Comparison of ENCODE assay signal across 2 cellular contexts in the genomic region with DNA sequence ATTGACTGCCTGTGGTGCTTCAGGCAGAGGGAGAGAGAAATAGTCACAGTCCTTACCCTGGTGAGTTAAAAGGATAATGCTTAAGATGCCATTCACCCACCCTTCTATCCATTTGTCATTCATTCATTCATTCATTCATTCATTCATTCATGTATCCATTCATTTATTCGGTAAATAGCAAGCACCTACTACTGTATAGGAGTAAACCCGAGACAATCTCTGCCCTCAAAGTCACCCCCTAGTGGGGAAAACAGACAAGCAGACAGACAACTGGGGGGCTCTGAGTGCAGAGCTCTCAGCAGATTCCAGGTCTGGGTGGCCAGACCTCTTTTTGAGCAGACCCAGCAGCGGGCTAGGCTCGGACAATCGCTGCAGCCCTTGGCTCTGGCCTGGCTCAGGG.
TF ChIP-seq lines count a peak whose summit lies in the region.

No MANE protein-coding gene starts in this region.

TF ChIP-seq in H1, 55 proteins besides CTCF, POLR2A, EP300 and RAD21 (continued from another document and continues in another):
- TF ChIP-seq, protein P1, sequence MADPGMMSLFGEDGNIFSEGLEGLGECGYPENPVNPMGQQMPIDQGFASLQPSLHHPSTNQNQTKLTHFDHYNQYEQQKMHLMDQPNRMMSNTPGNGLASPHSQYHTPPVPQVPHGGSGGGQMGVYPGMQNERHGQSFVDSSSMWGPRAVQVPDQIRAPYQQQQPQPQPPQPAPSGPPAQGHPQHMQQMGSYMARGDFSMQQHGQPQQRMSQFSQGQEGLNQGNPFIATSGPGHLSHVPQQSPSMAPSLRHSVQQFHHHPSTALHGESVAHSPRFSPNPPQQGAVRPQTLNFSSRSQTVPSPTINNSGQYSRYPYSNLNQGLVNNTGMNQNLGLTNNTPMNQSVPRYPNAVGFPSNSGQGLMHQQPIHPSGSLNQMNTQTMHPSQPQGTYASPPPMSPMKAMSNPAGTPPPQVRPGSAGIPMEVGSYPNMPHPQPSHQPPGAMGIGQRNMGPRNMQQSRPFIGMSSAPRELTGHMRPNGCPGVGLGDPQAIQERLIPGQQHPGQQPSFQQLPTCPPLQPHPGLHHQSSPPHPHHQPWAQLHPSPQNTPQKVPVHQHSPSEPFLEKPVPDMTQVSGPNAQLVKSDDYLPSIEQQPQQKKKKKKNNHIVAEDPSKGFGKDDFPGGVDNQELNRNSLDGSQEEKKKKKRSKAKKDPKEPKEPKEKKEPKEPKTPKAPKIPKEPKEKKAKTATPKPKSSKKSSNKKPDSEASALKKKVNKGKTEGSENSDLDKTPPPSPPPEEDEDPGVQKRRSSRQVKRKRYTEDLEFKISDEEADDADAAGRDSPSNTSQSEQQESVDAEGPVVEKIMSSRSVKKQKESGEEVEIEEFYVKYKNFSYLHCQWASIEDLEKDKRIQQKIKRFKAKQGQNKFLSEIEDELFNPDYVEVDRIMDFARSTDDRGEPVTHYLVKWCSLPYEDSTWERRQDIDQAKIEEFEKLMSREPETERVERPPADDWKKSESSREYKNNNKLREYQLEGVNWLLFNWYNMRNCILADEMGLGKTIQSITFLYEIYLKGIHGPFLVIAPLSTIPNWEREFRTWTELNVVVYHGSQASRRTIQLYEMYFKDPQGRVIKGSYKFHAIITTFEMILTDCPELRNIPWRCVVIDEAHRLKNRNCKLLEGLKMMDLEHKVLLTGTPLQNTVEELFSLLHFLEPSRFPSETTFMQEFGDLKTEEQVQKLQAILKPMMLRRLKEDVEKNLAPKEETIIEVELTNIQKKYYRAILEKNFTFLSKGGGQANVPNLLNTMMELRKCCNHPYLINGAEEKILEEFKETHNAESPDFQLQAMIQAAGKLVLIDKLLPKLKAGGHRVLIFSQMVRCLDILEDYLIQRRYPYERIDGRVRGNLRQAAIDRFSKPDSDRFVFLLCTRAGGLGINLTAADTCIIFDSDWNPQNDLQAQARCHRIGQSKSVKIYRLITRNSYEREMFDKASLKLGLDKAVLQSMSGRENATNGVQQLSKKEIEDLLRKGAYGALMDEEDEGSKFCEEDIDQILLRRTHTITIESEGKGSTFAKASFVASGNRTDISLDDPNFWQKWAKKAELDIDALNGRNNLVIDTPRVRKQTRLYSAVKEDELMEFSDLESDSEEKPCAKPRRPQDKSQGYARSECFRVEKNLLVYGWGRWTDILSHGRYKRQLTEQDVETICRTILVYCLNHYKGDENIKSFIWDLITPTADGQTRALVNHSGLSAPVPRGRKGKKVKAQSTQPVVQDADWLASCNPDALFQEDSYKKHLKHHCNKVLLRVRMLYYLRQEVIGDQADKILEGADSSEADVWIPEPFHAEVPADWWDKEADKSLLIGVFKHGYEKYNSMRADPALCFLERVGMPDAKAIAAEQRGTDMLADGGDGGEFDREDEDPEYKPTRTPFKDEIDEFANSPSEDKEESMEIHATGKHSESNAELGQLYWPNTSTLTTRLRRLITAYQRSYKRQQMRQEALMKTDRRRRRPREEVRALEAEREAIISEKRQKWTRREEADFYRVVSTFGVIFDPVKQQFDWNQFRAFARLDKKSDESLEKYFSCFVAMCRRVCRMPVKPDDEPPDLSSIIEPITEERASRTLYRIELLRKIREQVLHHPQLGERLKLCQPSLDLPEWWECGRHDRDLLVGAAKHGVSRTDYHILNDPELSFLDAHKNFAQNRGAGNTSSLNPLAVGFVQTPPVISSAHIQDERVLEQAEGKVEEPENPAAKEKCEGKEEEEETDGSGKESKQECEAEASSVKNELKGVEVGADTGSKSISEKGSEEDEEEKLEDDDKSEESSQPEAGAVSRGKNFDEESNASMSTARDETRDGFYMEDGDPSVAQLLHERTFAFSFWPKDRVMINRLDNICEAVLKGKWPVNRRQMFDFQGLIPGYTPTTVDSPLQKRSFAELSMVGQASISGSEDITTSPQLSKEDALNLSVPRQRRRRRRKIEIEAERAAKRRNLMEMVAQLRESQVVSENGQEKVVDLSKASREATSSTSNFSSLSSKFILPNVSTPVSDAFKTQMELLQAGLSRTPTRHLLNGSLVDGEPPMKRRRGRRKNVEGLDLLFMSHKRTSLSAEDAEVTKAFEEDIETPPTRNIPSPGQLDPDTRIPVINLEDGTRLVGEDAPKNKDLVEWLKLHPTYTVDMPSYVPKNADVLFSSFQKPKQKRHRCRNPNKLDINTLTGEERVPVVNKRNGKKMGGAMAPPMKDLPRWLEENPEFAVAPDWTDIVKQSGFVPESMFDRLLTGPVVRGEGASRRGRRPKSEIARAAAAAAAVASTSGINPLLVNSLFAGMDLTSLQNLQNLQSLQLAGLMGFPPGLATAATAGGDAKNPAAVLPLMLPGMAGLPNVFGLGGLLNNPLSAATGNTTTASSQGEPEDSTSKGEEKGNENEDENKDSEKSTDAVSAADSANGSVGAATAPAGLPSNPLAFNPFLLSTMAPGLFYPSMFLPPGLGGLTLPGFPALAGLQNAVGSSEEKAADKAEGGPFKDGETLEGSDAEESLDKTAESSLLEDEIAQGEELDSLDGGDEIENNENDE (IDR thresholded peaks at IDR 0.05; ENCODE audit: insufficient replicate concordance, low read length): no peak
- TF ChIP-seq CHD2 (IDR thresholded peaks at IDR 0.05; ENCODE audit: low read length) (no peak), CTBP2 (IDR thresholded peaks at IDR 0.05; ENCODE audit: borderline replicate concordance, insufficient read depth, insufficient read length, low read length) (no peak), FOSL1 (IDR thresholded peaks at IDR 0.05; ENCODE audit: insufficient read depth, low read depth, low read length) (no peak), YY1 (IDR thresholded peaks at IDR 0.05; ENCODE audit: low read depth, low read length) (no peak), SP2 (IDR thresholded peaks at IDR 0.05; ENCODE audit: low read length) (no peak), CEBPB (IDR thresholded peaks at IDR 0.05; ENCODE audit: low read depth, low read length) (no peak), ASH2L (IDR thresholded peaks at IDR 0.05; ENCODE audit: low read length) (no peak), HDAC2 (IDR thresholded peaks at IDR 0.05; ENCODE audit: borderline replicate concordance in 1 of 2, low read depth in 2 of 2, low read length in 2 of 2) (no peak), TAF1 (IDR thresholded peaks at IDR 0.05; ENCODE audit: low read depth, low read length) (no peak), RBBP5 (IDR thresholded peaks at IDR 0.05; ENCODE audit: borderline replicate concordance, low read depth, low read length) (no peak)
- TF ChIP-seq, protein P2, sequence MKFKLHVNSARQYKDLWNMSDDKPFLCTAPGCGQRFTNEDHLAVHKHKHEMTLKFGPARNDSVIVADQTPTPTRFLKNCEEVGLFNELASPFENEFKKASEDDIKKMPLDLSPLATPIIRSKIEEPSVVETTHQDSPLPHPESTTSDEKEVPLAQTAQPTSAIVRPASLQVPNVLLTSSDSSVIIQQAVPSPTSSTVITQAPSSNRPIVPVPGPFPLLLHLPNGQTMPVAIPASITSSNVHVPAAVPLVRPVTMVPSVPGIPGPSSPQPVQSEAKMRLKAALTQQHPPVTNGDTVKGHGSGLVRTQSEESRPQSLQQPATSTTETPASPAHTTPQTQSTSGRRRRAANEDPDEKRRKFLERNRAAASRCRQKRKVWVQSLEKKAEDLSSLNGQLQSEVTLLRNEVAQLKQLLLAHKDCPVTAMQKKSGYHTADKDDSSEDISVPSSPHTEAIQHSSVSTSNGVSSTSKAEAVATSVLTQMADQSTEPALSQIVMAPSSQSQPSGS (IDR thresholded peaks at IDR 0.05; ENCODE audit: low read length): no peak
- TF ChIP-seq, protein P3, sequence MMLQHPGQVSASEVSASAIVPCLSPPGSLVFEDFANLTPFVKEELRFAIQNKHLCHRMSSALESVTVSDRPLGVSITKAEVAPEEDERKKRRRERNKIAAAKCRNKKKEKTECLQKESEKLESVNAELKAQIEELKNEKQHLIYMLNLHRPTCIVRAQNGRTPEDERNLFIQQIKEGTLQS (IDR thresholded peaks at IDR 0.05; ENCODE audit: insufficient read depth, low read depth, low read length): no peak

TF ChIP-seq in HEK293T, 16 proteins besides CTCF, POLR2A, EP300 and RAD21 (continued from another document):
- TF ChIP-seq, protein P4, sequence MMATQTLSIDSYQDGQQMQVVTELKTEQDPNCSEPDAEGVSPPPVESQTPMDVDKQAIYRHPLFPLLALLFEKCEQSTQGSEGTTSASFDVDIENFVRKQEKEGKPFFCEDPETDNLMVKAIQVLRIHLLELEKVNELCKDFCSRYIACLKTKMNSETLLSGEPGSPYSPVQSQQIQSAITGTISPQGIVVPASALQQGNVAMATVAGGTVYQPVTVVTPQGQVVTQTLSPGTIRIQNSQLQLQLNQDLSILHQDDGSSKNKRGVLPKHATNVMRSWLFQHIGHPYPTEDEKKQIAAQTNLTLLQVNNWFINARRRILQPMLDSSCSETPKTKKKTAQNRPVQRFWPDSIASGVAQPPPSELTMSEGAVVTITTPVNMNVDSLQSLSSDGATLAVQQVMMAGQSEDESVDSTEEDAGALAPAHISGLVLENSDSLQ (IDR thresholded peaks at IDR 0.05): no peak
- TF ChIP-seq NFRKB (IDR thresholded peaks at IDR 0.05): no peak
- TF ChIP-seq SUZ12 (IDR thresholded peaks at IDR 0.05): no peak
- TF ChIP-seq TARDBP (IDR thresholded peaks at IDR 0.05): no peak
- no peak for TF ChIP-seq FOXA1 (IDR thresholded peaks at IDR 0.05)
TF ChIP-seq in HEK293T: peak in this region for 0.
